ENCODE assay signal across 15 cellular contexts in the genomic region with DNA sequence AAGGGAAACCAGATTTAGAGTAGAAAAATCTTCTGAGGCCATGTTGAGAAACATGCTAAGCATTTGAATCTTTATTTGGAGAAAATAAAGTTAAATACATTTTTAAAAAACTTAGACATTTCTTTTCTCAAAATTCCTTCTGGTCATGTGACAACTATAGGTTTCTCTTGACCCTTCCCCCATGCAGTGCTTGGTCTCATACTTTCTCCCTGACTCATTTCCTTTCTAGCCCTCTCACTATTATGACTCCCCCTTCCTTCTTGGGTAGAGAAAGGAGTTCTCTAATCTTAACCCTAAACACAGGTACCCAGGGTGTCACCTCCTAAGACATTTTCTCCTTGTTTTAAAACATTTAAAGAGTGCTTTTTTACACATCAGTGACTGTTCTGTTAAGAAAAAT.
A peak's percentile ranks its signal among the peaks of the same experiment; 100 is the strongest.
DNase-seq lines count a peak whose midpoint lies in the region; ATAC-seq and TF ChIP-seq lines count a peak whose summit lies in the region.
"Had no signal": no experiment of that assay in that cellular context is flagged by ENCODE, and none has a peak within 500 bp of the region (broad histone marks: within the 10 kb centered on the region; RNA-seq: fewer than 3 reads in every experiment).

No MANE protein-coding gene starts in this region.

- H3K9me3 Mint-ChIP-seq in MCF 10A (ENCODE audit: unreplicated experiment) = no peaks in the 10 kb centered on the region
- H3K9me3 Mint-ChIP-seq: activated CD4-positive, alpha-beta memory T cell treated with anti-CD3 and anti-CD28 coated beads, Interleukin-2, amount 10 ng/mL, durations not matched to agents 7 days and 5 days; activated naive CD4-positive, alpha-beta T cell treated with anti-CD3 and anti-CD28 coated beads, Interleukin-2, amount 50 U/mL, for 72 hours; neural progenitor cell had no signal

- H3K9me3 ChIP-seq in breast epithelium (no peaks in the 10 kb centered on the region), left lung (no peaks in the 10 kb centered on the region)

- peak overlapping the region; percentile 75 for H3K27ac Mint-ChIP-seq in MCF 10A (ENCODE audit: low read depth, unreplicated experiment)
- H3K27ac Mint-ChIP-seq: activated CD4-positive, alpha-beta memory T cell treated with anti-CD3 and anti-CD28 coated beads, Interleukin-2, amount 10 ng/mL, durations not matched to agents 7 days and 5 days; activated naive CD4-positive, alpha-beta T cell treated with anti-CD3 and anti-CD28 coated beads, Interleukin-2, amount 50 U/mL, for 72 hours; immature natural killer cell; neural progenitor cell had no signal

- POLR2A ChIA-PET in MCF 10A (lab: Yijun Ruan, JAX) = no interaction called here
- POLR2A ChIA-PET in RWPE1 (lab: Yijun Ruan, JAX; ENCODE audit: low non-redundant PET) = no interaction called here

- BruUV-seq in MCF 10A (replicated peaks; lab: Mats Ljungman, UMichigan) = no TSS peak

- intact Hi-C loops in MCF 10A (cut with micrococcal nuclease) = no loop called here
- intact Hi-C loops in breast epithelium (cut with DNase I; ENCODE audit: low total_unique reads) = no loop called here
- intact Hi-C loops in left ventricle myocardium superior (cut with micrococcal nuclease) = no loop called here
- intact Hi-C loops in left lung (cut with DNase I) = no loop called here

- H3K27me3 ChIP-seq in breast epithelium = no peaks in the 10 kb centered on the region
- H3K27me3 ChIP-seq in left lung = no peaks in the 10 kb centered on the region
- H3K27me3 ChIP-seq: neural progenitor cell had no signal

- CTCF ChIA-PET in MCF 10A (lab: Yijun Ruan, JAX) = no interaction called here
- CTCF ChIA-PET in RWPE1 (lab: Yijun Ruan, JAX) = interaction anchor here (0.5 kb wide), 1 partner anchor 343 kb away, joined by 3 read pairs; no protein-coding TSS in a partner anchor

- no peak overlapping the region for H3K4me3 Mint-ChIP-seq in MCF 10A (ENCODE audit: unreplicated experiment)
- H3K4me3 Mint-ChIP-seq: activated CD4-positive, alpha-beta memory T cell treated with anti-CD3 and anti-CD28 coated beads, Interleukin-2, amount 10 ng/mL, durations not matched to agents 7 days and 5 days; immature natural killer cell; neural progenitor cell had no signal

- ATAC-seq in left ventricle myocardium superior (no peak), left lung (no peak)

- TF ChIP-seq CTCF in MCF 10A (IDR thresholded peaks at IDR 0.05; ENCODE audit: unreplicated experiment) (no peak), breast epithelium (IDR thresholded peaks at IDR 0.05) (no peak), RWPE1 (conservative IDR thresholded peaks at IDR 0.05; ENCODE audit: low read depth) (no peak), left lung (IDR thresholded peaks at IDR 0.05) (no peak)

- H3K4me1 ChIP-seq in breast epithelium = no peaks in the 10 kb centered on the region
- H3K4me1 ChIP-seq in left lung = no peaks in the 10 kb centered on the region

- H3K36me3 Mint-ChIP-seq in MCF 10A (ENCODE audit: insufficient read depth, unreplicated experiment) = no peaks in the 10 kb centered on the region
- H3K36me3 Mint-ChIP-seq: activated naive CD4-positive, alpha-beta T cell treated with anti-CD3 and anti-CD28 coated beads, Interleukin-2, amount 50 U/mL, for 72 hours; immature natural killer cell; neural progenitor cell had no signal

- TF ChIP-seq POLR2A in breast epithelium (IDR thresholded peaks at IDR 0.05) = no peak

- H3K27ac ChIP-seq in breast epithelium (no peak overlapping the region), RWPE1 (no peak overlapping the region), left lung (no peak overlapping the region)
- H3K27ac ChIP-seq: neural progenitor cell had no signal

- no peaks in the 10 kb centered on the region for H3K27me3 Mint-ChIP-seq in MCF 10A (ENCODE audit: insufficient read depth, unreplicated experiment)
- H3K27me3 Mint-ChIP-seq: activated CD4-positive, alpha-beta memory T cell treated with anti-CD3 and anti-CD28 coated beads, Interleukin-2, amount 10 ng/mL, durations not matched to agents 7 days and 5 days had no signal

- H3K4me3 ChIP-seq in breast epithelium (no peak overlapping the region), left lung (no peak overlapping the region)
- H3K4me3 ChIP-seq: neural progenitor cell had no signal

- H3K4me1 Mint-ChIP-seq in MCF 10A (ENCODE audit: insufficient read depth, unreplicated experiment) = peaks cover 11% of the 10 kb centered on the region
- H3K4me1 Mint-ChIP-seq: activated CD4-positive, alpha-beta memory T cell treated with anti-CD3 and anti-CD28 coated beads, Interleukin-2, amount 10 ng/mL, durations not matched to agents 7 days and 5 days; immature natural killer cell had no signal

- H3K36me3 ChIP-seq in breast epithelium (no peaks in the 10 kb centered on the region), left lung (no peaks in the 10 kb centered on the region)
- H3K36me3 ChIP-seq: neural progenitor cell had no signal

- DNase-seq in MCF 10A (ENCODE audit: unreplicated experiment) = peak; percentile 48
- no peak for DNase-seq in breast epithelium (ENCODE audit: low spot score in 2 of 2)
- peak; percentile 34 for DNase-seq in RWPE1 (ENCODE audit: low spot score)
- peak; percentile 20 for DNase-seq in fibroblast of peridontal ligament (ENCODE audit: extremely low read depth)
- DNase-seq in left ventricle myocardium superior = no peak
- no peak for DNase-seq in AML-193 (lab: John Stamatoyannopoulos, UW)
- DNase-seq in left lung = no peak
- DNase-seq in activated gamma-delta T cell (lab: John Stamatoyannopoulos, UW) = no peak
- DNase-seq: activated CD4-positive, alpha-beta memory T cell treated with anti-CD3 and anti-CD28 coated beads, Interleukin-2, amount 10 ng/mL, durations not matched to agents 7 days and 5 days; effector CD4-positive, alpha-beta T cell; immature natural killer cell; NCI-H526; stimulated activated CD8-positive, alpha-beta memory T cell treated with anti-CD3 and anti-CD28 coated beads, Interleukin-4, amount 100 ng/mL, for 48 hours had no signal

Comparison
In these comparisons a context has a peak if more than half of its experiments do, and no peak if none do; other contexts are left out.
1. DNase-seq: peak in MCF 10A (single experiment), RWPE1 (single experiment) and fibroblast of peridontal ligament (single experiment); none in breast epithelium (0 of 2), left ventricle myocardium superior (single experiment), AML-193 (0 of 2), left lung (0 of 2) and activated gamma-delta T cell (single experiment).